Comparison of ENCODE assay signal across 21 cellular contexts in genomic region chr1:232554431-232554830, GRCh38.
DNase-seq lines count a peak whose midpoint lies in the region; ATAC-seq and TF ChIP-seq lines count a peak whose summit lies in the region.
"Had no signal": no experiment of that assay in that cellular context is flagged by ENCODE, and none has a peak within 500 bp of the region (broad histone marks: within the 10 kb centered on the region; RNA-seq: fewer than 3 reads in every experiment).

No MANE protein-coding gene starts in this region.

- H3K27me3 Mint-ChIP-seq in brain: no peaks in the 10 kb centered on the region
- H3K27me3 Mint-ChIP-seq in activated CD8-positive, alpha-beta memory T cell treated with anti-CD3 and anti-CD28 coated beads, Interleukin-2, amount 10 ng/mL, durations not matched to agents 7 days and 5 days: no peaks in the 10 kb centered on the region
- H3K27me3 Mint-ChIP-seq: stimulated activated naive CD8-positive, alpha-beta T cell treated with anti-CD3 and anti-CD28 coated beads, Interleukin-15, Interleukin-2, amounts not matched to agents 100 ng/mL and 50 ng/mL, for 24 hours had no signal

- peak overlapping the region; percentile 94 for H3K27ac ChIP-seq in HUES48 (ENCODE audit: low read depth, low read length)
- H3K27ac ChIP-seq in sigmoid colon: peak overlapping the region; percentile 33 to 72 (median 64)

- TF ChIP-seq CTCF in brain (conservative IDR thresholded peaks at IDR 0.05): no peak
- TF ChIP-seq CTCF in sigmoid colon (IDR thresholded peaks at IDR 0.05): no peak

- ATAC-seq in activated CD8-positive, alpha-beta memory T cell treated with anti-CD3 and anti-CD28 coated beads, Interleukin-2, amount 10 ng/mL, durations not matched to agents 7 days and 5 days: no peak
- ATAC-seq in GM18502 (IDR thresholded peaks at IDR 0.05; ENCODE audit: poor library complexity, unreplicated experiment): no peak

- no peaks in the 10 kb centered on the region for H3K9me3 Mint-ChIP-seq in brain
- no peaks in the 10 kb centered on the region for H3K9me3 Mint-ChIP-seq in activated CD8-positive, alpha-beta memory T cell treated with anti-CD3 and anti-CD28 coated beads, Interleukin-2, amount 10 ng/mL, durations not matched to agents 7 days and 5 days (ENCODE audit: low read depth)
- H3K9me3 Mint-ChIP-seq: activated CD4-positive, alpha-beta T cell treated with anti-CD3 and anti-CD28 coated beads, Interleukin-2, amount 10 ng/mL, durations not matched to agents 7 days and 5 days; activated naive CD8-positive, alpha-beta T cell treated with anti-CD3 and anti-CD28 coated beads, Interleukin-2, amount 10 ng/mL, durations not matched to agents 7 days and 5 days; activated T-helper 2 cell treated with anti-CD3 and anti-CD28 coated beads, Interferon-gamma antibody, Interleukin-2, Interleukin-4, amounts not matched to agents 10 μg/mL and 5 μg/mL and 100 μg/mL, durations not matched to agents 14 hours and 24 hours and 36 hours; CD4-positive, CD25-positive, alpha-beta regulatory T cell; nephron progenitor cell; stimulated activated naive CD8-positive, alpha-beta T cell treated with anti-CD3 and anti-CD28 coated beads, Interleukin-15, Interleukin-2, amounts not matched to agents 100 ng/mL and 50 ng/mL, for 24 hours had no signal

- H3K9me3 ChIP-seq in HUES48 (ENCODE audit: control insufficient read depth, insufficient read depth, low read length) (no peaks in the 10 kb centered on the region), sigmoid colon (no peaks in the 10 kb centered on the region)
- H3K9me3 ChIP-seq: SK-N-SH, tibial artery had no signal

- H3K9ac ChIP-seq in HUES48 (ENCODE audit: low read depth, low read length): no peak overlapping the region
- H3K9ac ChIP-seq: SK-N-SH had no signal

- no peak overlapping the region for H3K4me3 Mint-ChIP-seq in brain
- H3K4me3 Mint-ChIP-seq in activated CD8-positive, alpha-beta memory T cell treated with anti-CD3 and anti-CD28 coated beads, Interleukin-2, amount 10 ng/mL, durations not matched to agents 7 days and 5 days: no peak overlapping the region
- H3K4me3 Mint-ChIP-seq: activated CD4-positive, alpha-beta T cell treated with anti-CD3 and anti-CD28 coated beads, Interleukin-2, amount 10 ng/mL, durations not matched to agents 7 days and 5 days; activated naive CD8-positive, alpha-beta T cell treated with anti-CD3 and anti-CD28 coated beads, Interleukin-2, amount 10 ng/mL, durations not matched to agents 7 days and 5 days; CD4-positive, CD25-positive, alpha-beta regulatory T cell; nephron progenitor cell; stimulated activated naive CD8-positive, alpha-beta T cell treated with anti-CD3 and anti-CD28 coated beads, Interleukin-15, Interleukin-2, amounts not matched to agents 100 ng/mL and 50 ng/mL, for 24 hours had no signal

- WGBS in sigmoid colon, 2 donors: 67 to 69% methylated on average over 6 of the region's 6 CpGs

- CTCF ChIA-PET in activated CD8-positive, alpha-beta memory T cell treated with anti-CD3 and anti-CD28 coated beads, Interleukin-2, amount 10 ng/mL, durations not matched to agents 7 days and 5 days (lab: Charles Lee): no interaction called here

- H3K36me3 ChIP-seq in HUES48 (ENCODE audit: control insufficient read depth, insufficient read depth, low read length): no peaks in the 10 kb centered on the region
- no peaks in the 10 kb centered on the region for H3K36me3 ChIP-seq in sigmoid colon
- H3K36me3 ChIP-seq: tibial artery had no signal

- H3K36me3 Mint-ChIP-seq in brain: no peaks in the 10 kb centered on the region
- no peaks in the 10 kb centered on the region for H3K36me3 Mint-ChIP-seq in activated CD8-positive, alpha-beta memory T cell treated with anti-CD3 and anti-CD28 coated beads, Interleukin-2, amount 10 ng/mL, durations not matched to agents 7 days and 5 days
- H3K36me3 Mint-ChIP-seq: activated naive CD8-positive, alpha-beta T cell treated with anti-CD3 and anti-CD28 coated beads, Interleukin-2, amount 10 ng/mL, durations not matched to agents 7 days and 5 days; CD4-positive, CD25-positive, alpha-beta regulatory T cell had no signal

- H3K4me1 Mint-ChIP-seq in brain: peaks cover 93% of the 10 kb centered on the region
- peaks cover 4% of the 10 kb centered on the region for H3K4me1 Mint-ChIP-seq in activated CD8-positive, alpha-beta memory T cell treated with anti-CD3 and anti-CD28 coated beads, Interleukin-2, amount 10 ng/mL, durations not matched to agents 7 days and 5 days
- H3K4me1 Mint-ChIP-seq: activated naive CD8-positive, alpha-beta T cell treated with anti-CD3 and anti-CD28 coated beads, Interleukin-2, amount 10 ng/mL, durations not matched to agents 7 days and 5 days; CD4-positive, CD25-positive, alpha-beta regulatory T cell had no signal

- H3K27me3 ChIP-seq in HUES48 (ENCODE audit: control insufficient read depth, insufficient read depth, low read length): no peaks in the 10 kb centered on the region; the same call in 1 of the 2 replicates
- H3K27me3 ChIP-seq in sigmoid colon: no peaks in the 10 kb centered on the region
- H3K27me3 ChIP-seq: tibial artery had no signal

- peak overlapping the region in 3 of 5 experiments; percentile 6 to 92 (median 39) for H3K27ac Mint-ChIP-seq in brain
- H3K27ac Mint-ChIP-seq in activated CD8-positive, alpha-beta memory T cell treated with anti-CD3 and anti-CD28 coated beads, Interleukin-2, amount 10 ng/mL, durations not matched to agents 7 days and 5 days: no peak overlapping the region
- H3K27ac Mint-ChIP-seq: activated CD4-positive, alpha-beta T cell treated with anti-CD3 and anti-CD28 coated beads, Interleukin-2, amount 10 ng/mL, durations not matched to agents 7 days and 5 days; activated naive CD8-positive, alpha-beta T cell treated with anti-CD3 and anti-CD28 coated beads, Interleukin-2, amount 10 ng/mL, durations not matched to agents 7 days and 5 days; activated T-helper 2 cell treated with anti-CD3 and anti-CD28 coated beads, Interferon-gamma antibody, Interleukin-2, Interleukin-4, amounts not matched to agents 10 μg/mL and 5 μg/mL and 100 μg/mL, durations not matched to agents 14 hours and 24 hours and 36 hours; CD4-positive, CD25-positive, alpha-beta regulatory T cell; stimulated activated naive CD8-positive, alpha-beta T cell treated with anti-CD3 and anti-CD28 coated beads, Interleukin-15, Interleukin-2, amounts not matched to agents 100 ng/mL and 50 ng/mL, for 24 hours had no signal

- no peak for TF ChIP-seq EP300 in sigmoid colon (IDR thresholded peaks at IDR 0.05)

- intact Hi-C loops in sigmoid colon (cut with DNase I): no loop called here

- DNase-seq in left kidney (ENCODE audit: low read depth, low spot score): peak; percentile 23
- no peak for DNase-seq in sigmoid colon
- DNase-seq in kidney tubule cell (ENCODE audit: low spot score): no peak
- no peak for DNase-seq in stimulated activated CD4-positive, alpha-beta T cell treated with anti-CD3 and anti-CD28 coated beads, Interleukin-15, amount 100 ng/mL, for 24 hours
- no peak for DNase-seq in activated CD8-positive, alpha-beta memory T cell treated with anti-CD3 and anti-CD28 coated beads, Interleukin-2, amount 10 ng/mL, durations not matched to agents 7 days and 5 days
- DNase-seq: activated CD4-positive, alpha-beta T cell treated with anti-CD3 and anti-CD28 coated beads, Interleukin-2, amount 10 ng/mL, durations not matched to agents 7 days and 5 days; activated naive CD8-positive, alpha-beta T cell treated with anti-CD3 and anti-CD28 coated beads, Interleukin-2, amount 10 ng/mL, durations not matched to agents 7 days and 5 days; CD4-positive, CD25-positive, alpha-beta regulatory T cell; Karpas-422; kidney; NCI-H1694 treated with DMSO at 0.1 percent for 48 hours; nephron progenitor cell; SK-N-SH; stimulated activated CD4-positive, alpha-beta T cell treated with anti-CD3 and anti-CD28 coated beads, Interleukin-12 subunit alpha, Interleukin-12 subunit beta, amount 100 ng/mL, for 4 hours; T-helper 2 cell; tibial artery had no signal

- TF ChIP-seq POLR2A in sigmoid colon (IDR thresholded peaks at IDR 0.05): no peak

- H3K4me1 ChIP-seq in HUES48 (ENCODE audit: control insufficient read depth, insufficient read depth, low read length): peaks cover 80% of the 10 kb centered on the region
- H3K4me1 ChIP-seq in sigmoid colon: peaks cover 0 to 72% (median 53%) of the 10 kb centered on the region in 4 donors

- H3K4me3 ChIP-seq in HUES48 (ENCODE audit: low read depth, low read length): no peak overlapping the region
- no peak overlapping the region for H3K4me3 ChIP-seq in sigmoid colon
- H3K4me3 ChIP-seq: tibial artery had no signal
